Comparison of ENCODE assay signal across 26 cellular contexts in genomic region chr12:73374360-73374759, GRCh38.
"Had no signal": no experiment of that assay in that cellular context is flagged by ENCODE, and none has a peak within 500 bp of the region (broad histone marks: within the 10 kb centered on the region; RNA-seq: fewer than 3 reads in every experiment).

No MANE protein-coding gene starts in this region.

- H2AFZ ChIP-seq: neural progenitor cell, parathyroid adenoma had no signal

- DNase-seq: naive thymus-derived CD4-positive, alpha-beta T cell; natural killer cell; occipital lobe; ovary; posterior cingulate gyrus; psoas muscle; right cardiac atrium; stimulated activated CD4-positive, alpha-beta T cell treated with anti-CD3 and anti-CD28 coated beads, Interleukin-15, amount 100 ng/mL, for 24 hours; stimulated activated CD4-positive, alpha-beta T cell treated with anti-CD3 and anti-CD28 coated beads, Interleukin-2, amount 100 ng/mL, for 24 hours; stimulated activated CD4-positive, alpha-beta T cell treated with anti-CD3 and anti-CD28 coated beads, Interleukin-2, amount 100 ng/mL, for 48 hours; stimulated activated CD4-positive, alpha-beta T cell treated with anti-CD3 and anti-CD28 coated beads, Interleukin-4, amount 100 ng/mL, for 24 hours; stimulated activated naive B cell treated with anti-CD40 and anti-IgM and Interleukin-4, amounts not matched to agents 10 μg/mL and 1 μg/mL and 100 μg/mL, for 72 hours; stimulated activated naive CD4-positive, alpha-beta T cell treated with Interleukin-2 at 50 U/mL for 16 hours; stomach; thyroid gland; trophoblast cell; upper lobe of left lung had no signal

- ATAC-seq: naive thymus-derived CD4-positive, alpha-beta T cell; natural killer cell; psoas muscle; right cardiac atrium; sciatic nerve; stimulated activated effector memory CD8-positive, alpha-beta T cell treated with anti-CD3 and anti-CD28 coated beads, Interleukin-12 subunit alpha, Interleukin-12 subunit beta, amount 100 ng/mL, for 72 hours; stimulated activated naive B cell treated with anti-CD40 and anti-IgM and Interleukin-4, amounts not matched to agents 10 μg/mL and 1 μg/mL and 100 μg/mL, for 72 hours had no signal

- H3K79me2 ChIP-seq: parathyroid adenoma had no signal

- H3K4me1 ChIP-seq: neural progenitor cell, parathyroid adenoma, psoas muscle, stomach, thyroid gland, tibial nerve, upper lobe of left lung, vagina had no signal

- FAIRE-seq: urothelium cell line had no signal

- H3K4me2 ChIP-seq: neural progenitor cell had no signal

- H3K36me3 ChIP-seq: neural progenitor cell, ovary, stomach, thoracic aorta, thyroid gland, tibial nerve, upper lobe of left lung, vagina had no signal

- H3K4me3 ChIP-seq: neural progenitor cell, ovary, psoas muscle, skin epidermis, stomach, thoracic aorta, thyroid gland, tibial nerve, upper lobe of left lung, vagina had no signal

- H3K27me3 ChIP-seq: neural progenitor cell, ovary, stomach, thyroid gland, tibial nerve, upper lobe of left lung, vagina had no signal

- H3K27ac ChIP-seq: neural progenitor cell, ovary, parathyroid adenoma, psoas muscle, skin epidermis, stomach, thoracic aorta, thyroid gland, tibial nerve, upper lobe of left lung, vagina had no signal

- H3K9me3 ChIP-seq: ovary, psoas muscle, stomach, thoracic aorta, thyroid gland, upper lobe of left lung, vagina had no signal

- H3K9ac ChIP-seq: neural progenitor cell, parathyroid adenoma had no signal
